ENCODE assay signal across 8 cellular contexts in genomic region chr1:39104158-39105060, GRCh38.
DNase-seq lines count a peak whose midpoint lies in the region; ATAC-seq and TF ChIP-seq lines count a peak whose summit lies in the region.

No MANE protein-coding gene starts in this region.

- ATAC-seq in naive thymus-derived CD8-positive, alpha-beta T cell = no peak
- ATAC-seq in HG03469 (IDR thresholded peaks at IDR 0.05; ENCODE audit: unreplicated experiment) = no peak

- DNase-seq in DMS79 (lab: John Stamatoyannopoulos, UW) = peak; percentile 35
- DNase-seq in DMS79 treated with DMSO at 0.1 percent for 48 hours (lab: John Stamatoyannopoulos, UW) = no peak
- DNase-seq in RPMI7951 (ENCODE audit: low read depth) = peak; percentile 19
- DNase-seq in esophagus squamous epithelium (lab: John Stamatoyannopoulos, UW) = no peak
- DNase-seq in naive thymus-derived CD8-positive, alpha-beta T cell = no peak
- no peak for DNase-seq in cortex of kidney (lab: John Stamatoyannopoulos, UW)
- no peak for DNase-seq in HUDEP-2 (lab: John Stamatoyannopoulos, UW; ENCODE audit: unreplicated experiment in 76 of 76)

- no peaks in the 10 kb centered on the region for H3K27me3 ChIP-seq in esophagus squamous epithelium

- 28 to 41% methylated on average over 13 to 22 of the region's 25 CpGs for WGBS in esophagus squamous epithelium, 2 donors

- TF ChIP-seq CTCF in esophagus squamous epithelium (IDR thresholded peaks at IDR 0.05) = no peak

- peak overlapping the region in 9 of 10 donors; percentile 62 to 86 (median 76) for H3K4me3 Mint-ChIP-seq in naive thymus-derived CD8-positive, alpha-beta T cell

- no peaks in the 10 kb centered on the region for H3K36me3 Mint-ChIP-seq in naive thymus-derived CD8-positive, alpha-beta T cell

- POLR2A ChIA-PET in naive thymus-derived CD8-positive, alpha-beta T cell (lab: Charles Lee) = interaction anchor here (0.6 kb wide), 1 partner anchor 398 kb away, joined by 4 read pairs; no protein-coding TSS in a partner anchor

- H3K27me3 Mint-ChIP-seq in naive thymus-derived CD8-positive, alpha-beta T cell = peaks cover 0 to 2% (median 0%) of the 10 kb centered on the region in 5 donors

- H3K9me3 ChIP-seq in esophagus squamous epithelium = no peaks in the 10 kb centered on the region

- peak overlapping the region in 4 of 10 donors; percentile 7 to 53 (median 12) for H3K27ac Mint-ChIP-seq in naive thymus-derived CD8-positive, alpha-beta T cell

- no peaks in the 10 kb centered on the region for H3K36me3 ChIP-seq in esophagus squamous epithelium

- H3K4me3 ChIP-seq in esophagus squamous epithelium = peak overlapping the region; percentile 81 to 99 (median 96)

- H3K4me1 Mint-ChIP-seq in naive thymus-derived CD8-positive, alpha-beta T cell = peaks cover 20 to 37% (median 34%) of the 10 kb centered on the region in 4 donors

- intact Hi-C loops in esophagus squamous epithelium (cut with DNase I) = loop anchor here (5.0 kb wide), 2 partner anchors 88 to 153 kb away; no protein-coding TSS in a partner anchor

- H3K27ac ChIP-seq in esophagus squamous epithelium = peak overlapping the region; percentile 94 to 97 (median 96)

- H3K9me3 Mint-ChIP-seq in naive thymus-derived CD8-positive, alpha-beta T cell = no peaks in the 10 kb centered on the region

- no peak for TF ChIP-seq POLR2A in esophagus squamous epithelium (IDR thresholded peaks at IDR 0.05)

- peaks cover 34 to 66% (median 40%) of the 10 kb centered on the region in 3 donors for H3K4me1 ChIP-seq in esophagus squamous epithelium

Comparison
In these comparisons a context has a peak if more than half of its experiments do, and no peak if none do; other contexts are left out.
1. DNase-seq: peak in DMS79 (single experiment) and RPMI7951 (single experiment); none in DMS79 treated with DMSO at 0.1 percent for 48 hours (single experiment), esophagus squamous epithelium (single experiment), naive thymus-derived CD8-positive, alpha-beta T cell (0 of 10), cortex of kidney (single experiment) and HUDEP-2 (0 of 76).